33 cellular contexts compared by ENCODE assay signal in genomic region chr1:234909851-234910250, GRCh38.
"Had no signal": no experiment of that assay in that cellular context is flagged by ENCODE, and none has a peak within 500 bp of the region (broad histone marks: within the 10 kb centered on the region; RNA-seq: fewer than 3 reads in every experiment).

No MANE protein-coding gene starts in this region.

- H3K27ac ChIP-seq: ascending aorta, breast epithelium, cardiac muscle cell, coronary artery, dorsolateral prefrontal cortex, VCaP had no signal

- H3K27me3 Mint-ChIP-seq: activated CD4-positive, alpha-beta memory T cell treated with anti-CD3 and anti-CD28 coated beads, Interleukin-2, amount 10 ng/mL, durations not matched to agents 7 days and 5 days; activated CD4-positive, alpha-beta T cell treated with anti-CD3 and anti-CD28 coated beads, Interleukin-2, amount 10 ng/mL, durations not matched to agents 7 days and 5 days; activated naive CD8-positive, alpha-beta T cell; activated T-cell treated with anti-CD3 and anti-CD28 coated beads, Interleukin-2, amount 50 U/mL, for 24 hours; activated T-helper 17 cell treated with anti-CD3 and anti-CD28 coated beads, Interleukin-2, amount 50 U/mL, for 72 hours; dendritic cell treated with granulocyte-macrophage colony-stimulating factor and Interleukin-4, amounts not matched to agents 40 ng/mL and 50 ng/mL, for 4 days had no signal

- FAIRE-seq: frontal cortex had no signal

- H3K4me3 Mint-ChIP-seq: activated CD4-positive, alpha-beta memory T cell treated with anti-CD3 and anti-CD28 coated beads, Interleukin-2, amount 10 ng/mL, durations not matched to agents 7 days and 5 days; activated CD4-positive, alpha-beta T cell treated with anti-CD3 and anti-CD28 coated beads, Interleukin-2, amount 10 ng/mL, durations not matched to agents 7 days and 5 days; activated naive CD8-positive, alpha-beta T cell; activated T-cell treated with anti-CD3 and anti-CD28 coated beads, Interleukin-2, amount 50 U/mL, for 24 hours; activated T-helper 17 cell treated with anti-CD3 and anti-CD28 coated beads, Interleukin-2, amount 50 U/mL, for 72 hours; brain; dendritic cell treated with granulocyte-macrophage colony-stimulating factor and Interleukin-4, amounts not matched to agents 40 ng/mL and 50 ng/mL, for 4 days; endodermal cell; WTC11 had no signal

- H3K9me3 Mint-ChIP-seq: activated CD4-positive, alpha-beta memory T cell treated with anti-CD3 and anti-CD28 coated beads, Interleukin-2, amount 10 ng/mL, durations not matched to agents 7 days and 5 days; activated T-cell treated with anti-CD3 and anti-CD28 coated beads, Interleukin-2, amount 50 U/mL, for 24 hours; activated T-helper 17 cell treated with anti-CD3 and anti-CD28 coated beads, Interleukin-2, amount 50 U/mL, for 72 hours; dendritic cell treated with granulocyte-macrophage colony-stimulating factor and Interleukin-4, amounts not matched to agents 40 ng/mL and 50 ng/mL, for 4 days; endodermal cell had no signal

- H3K27ac Mint-ChIP-seq: activated CD4-positive, alpha-beta memory T cell treated with anti-CD3 and anti-CD28 coated beads, Interleukin-2, amount 10 ng/mL, durations not matched to agents 7 days and 5 days; activated CD4-positive, alpha-beta T cell treated with anti-CD3 and anti-CD28 coated beads, Interleukin-2, amount 10 ng/mL, durations not matched to agents 7 days and 5 days; activated naive CD8-positive, alpha-beta T cell; activated T-cell treated with anti-CD3 and anti-CD28 coated beads, Interleukin-2, amount 50 U/mL, for 24 hours; activated T-helper 17 cell treated with anti-CD3 and anti-CD28 coated beads, Interleukin-2, amount 50 U/mL, for 72 hours; dendritic cell treated with granulocyte-macrophage colony-stimulating factor and Interleukin-4, amounts not matched to agents 40 ng/mL and 50 ng/mL, for 4 days; endodermal cell; WTC11 had no signal

- ATAC-seq: activated T-helper 17 cell treated with anti-CD3 and anti-CD28 coated beads, Interleukin-2, amount 50 U/mL, for 72 hours; esophagus mucosa; WTC11 had no signal

- H3K36me3 Mint-ChIP-seq: activated naive CD8-positive, alpha-beta T cell; brain had no signal

- H3K4me3 ChIP-seq: ascending aorta, breast epithelium, cardiac muscle cell, coronary artery, dorsolateral prefrontal cortex had no signal

- H3K36me3 ChIP-seq: ascending aorta, breast epithelium, cardiac muscle cell had no signal

- H3K9me3 ChIP-seq: ascending aorta, breast epithelium had no signal

- H3K4me1 ChIP-seq: breast epithelium had no signal

- H3K27me3 ChIP-seq: ascending aorta, breast epithelium, cardiac muscle cell, dorsolateral prefrontal cortex had no signal

- DNase-seq: activated CD4-positive, alpha-beta memory T cell treated with anti-CD3 and anti-CD28 coated beads, Interleukin-2, amount 10 ng/mL, durations not matched to agents 7 days and 5 days; activated CD4-positive, alpha-beta T cell treated with anti-CD3 and anti-CD28 coated beads for 1 hour; activated CD4-positive, alpha-beta T cell treated with anti-CD3 and anti-CD28 coated beads for 4 hours; activated CD4-positive, alpha-beta T cell treated with anti-CD3 and anti-CD28 coated beads, Interleukin-2, amount 10 ng/mL, durations not matched to agents 7 days and 5 days; activated CD4-positive, alpha-beta T cell treated with anti-CD3 and anti-CD28 coated beads, Interleukin-2, amount 50 U/mL, for 4 hours; activated CD8-positive, alpha-beta memory T cell treated with anti-CD3 and anti-CD28 coated beads, Interleukin-2, amount 50 U/mL, for 48 hours; activated effector memory CD4-positive, alpha-beta T cell treated with Interleukin-2 at 50 U/mL for 16 hours; activated gamma-delta T cell treated with Interleukin-2 at 50 U/mL for 16 hours; activated naive CD4-positive, alpha-beta T cell treated with anti-CD3 and anti-CD28 coated beads, Interleukin-2, amount 50 U/mL, for 16 hours; activated naive CD4-positive, alpha-beta T cell treated with Interleukin-2 at 50 U/mL for 16 hours; activated T-cell treated with anti-CD3 and anti-CD28 coated beads for 4 hours; activated T-cell treated with anti-CD3 and anti-CD28 coated beads, Interleukin-2, amount 50 U/mL, for 24 hours; central memory CD4-positive, alpha-beta T cell; cerebellar nuclear complex; dorsolateral prefrontal cortex; effector memory CD4-positive, alpha-beta T cell; endodermal cell; foreskin fibroblast; head of caudate nucleus; T-helper 1 cell; T-helper 2 cell had no signal
